17 cellular contexts compared by ENCODE assay signal in the genomic region with DNA sequence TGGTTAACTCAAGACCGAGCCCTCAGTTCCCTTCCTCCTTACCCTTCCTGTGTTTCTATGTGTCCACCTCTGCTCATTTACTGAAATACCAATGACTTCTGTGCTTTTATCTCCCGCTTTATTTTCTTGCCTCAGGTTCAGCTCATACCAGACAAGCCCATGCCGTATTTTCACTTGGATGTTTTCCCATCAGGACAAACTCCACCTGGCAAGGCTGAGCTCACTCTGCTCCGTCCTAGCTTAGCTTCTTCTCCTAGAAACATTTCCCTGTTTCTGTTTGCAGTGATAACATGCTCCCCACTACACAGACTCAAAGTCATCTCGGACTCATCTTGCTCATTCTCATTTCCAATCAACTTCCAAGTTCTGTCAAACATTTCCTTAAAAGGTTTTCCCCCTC. TPM values are rescaled to one million over a fixed set of nuclear protein-coding genes. Genes with fewer than 3 reads are reported as not detected.
DNase-seq lines count a peak whose midpoint lies in the region; ATAC-seq, FAIRE-seq and TF ChIP-seq lines count a peak whose summit lies in the region.
"Had no signal": no experiment of that assay in that cellular context is flagged by ENCODE, and none has a peak within 500 bp of the region (broad histone marks: within the 10 kb centered on the region; RNA-seq: fewer than 3 reads in every experiment).

No MANE protein-coding gene starts in this region.

- DNase-seq in HepG2 (ENCODE audit: low spot score), result no peak
- no peak for DNase-seq in left lobe of liver (ENCODE audit: low spot score)
- no peak for DNase-seq in neural progenitor cell (ENCODE audit: low spot score)
- DNase-seq in heart right ventricle, result no peak
- DNase-seq in NCI-H1105 treated with DMSO at 0.1 percent for 48 hours (lab: John Stamatoyannopoulos, UW), result no peak
- DNase-seq in stimulated activated CD4-positive, alpha-beta T cell treated with anti-CD3 and anti-CD28 coated beads, Interleukin-2, amount 100 ng/mL, for 48 hours, result no peak
- DNase-seq: 8988T; AML-193; Caco-2; CD8-positive, alpha-beta memory T cell; DND-41; GF-D8; H7 had no signal

- H4K20me1 ChIP-seq in HepG2 (ENCODE audit: insufficient read depth, low read length) (no peaks in the 10 kb centered on the region), neural progenitor cell (ENCODE audit: low read depth) (no peaks in the 10 kb centered on the region)
- H4K20me1 ChIP-seq: BLaER1 had no signal

- POLR2A ChIA-PET in HepG2 (lab: Yijun Ruan, JAX), result no interaction called here

- TF ChIP-seq CTCF in liver (IDR thresholded peaks at IDR 0.05; ENCODE audit: low read depth, low read length, missing input control) (no peak), HepG2 (CRISPR knock-in tag; IDR thresholded peaks at IDR 0.05) (no peak), neural progenitor cell (IDR thresholded peaks at IDR 0.05) (no peak), heart right ventricle (IDR thresholded peaks at IDR 0.05) (no peak)

- no peak overlapping the region for H3K4me3 Mint-ChIP-seq in neural progenitor cell
- H3K4me3 Mint-ChIP-seq: CD8-positive, alpha-beta memory T cell; IgD-negative memory B cell had no signal

- H3K27ac Mint-ChIP-seq in neural progenitor cell, result no peak overlapping the region
- H3K27ac Mint-ChIP-seq: CD8-positive, alpha-beta memory T cell; IgD-negative memory B cell had no signal

- H3K9me3 ChIP-seq in liver (ENCODE audit: control insufficient read depth in 4 of 4, low read length in 3 of 4) (no peaks in the 10 kb centered on the region), HepG2 (ENCODE audit: low read length) (no peaks in the 10 kb centered on the region), neural progenitor cell (ENCODE audit: low read depth) (no peaks in the 10 kb centered on the region), heart right ventricle (no peaks in the 10 kb centered on the region)
- H3K9me3 ChIP-seq: BLaER1, Caco-2 had no signal

- no peaks in the 10 kb centered on the region for H3K27me3 Mint-ChIP-seq in neural progenitor cell (ENCODE audit: insufficient read depth, low read depth)

- H3K4me1 ChIP-seq in liver (ENCODE audit: control insufficient read depth in 4 of 4, insufficient read depth in 4 of 4, low read length in 3 of 4) (peaks cover 0 to 5% (median 2%) of the 10 kb centered on the region in 4 donors), HepG2 (ENCODE audit: insufficient read depth, low read length) (no peaks in the 10 kb centered on the region), neural progenitor cell (peaks cover 4% of the 10 kb centered on the region), heart right ventricle (no peaks in the 10 kb centered on the region)
- H3K4me1 ChIP-seq: BLaER1, Caco-2 had no signal

- CTCF ChIA-PET in HepG2 (lab: Yijun Ruan, JAX; ENCODE audit: low intra/inter-chr PET ratio, low total read pairs), result no interaction called here

- H3K4me3 ChIP-seq in liver (ENCODE audit: low read depth in 1 of 3, low read length in 3 of 3) (no peak overlapping the region), HepG2 (replicated peaks in 1 of 3; ENCODE audit: insufficient read depth in 1 of 3, low read depth in 2 of 3, low read length in 3 of 3) (no peak overlapping the region), neural progenitor cell (no peak overlapping the region), heart right ventricle (no peak overlapping the region)
- H3K4me3 ChIP-seq: BLaER1 had no signal

- ATAC-seq in HepG2, result no peak
- peak; percentile 97 for ATAC-seq in left lobe of liver
- no peak for ATAC-seq in heart right ventricle

- in situ Hi-C loops in HepG2 (cut with HindIII; ENCODE audit: extremely low pct_ligation_motif_present, low pct_unique_long_range_greater_than_20kb), result no loop called here

- no peak overlapping the region for H3K9ac ChIP-seq in liver (ENCODE audit: low read depth in 1 of 2, low read length in 2 of 2)
- no peak overlapping the region for H3K9ac ChIP-seq in HepG2 (ENCODE audit: insufficient read depth, low read depth, low read length)
- no peak overlapping the region for H3K9ac ChIP-seq in neural progenitor cell
- H3K9ac ChIP-seq: BLaER1 had no signal

- H3K4me1 Mint-ChIP-seq in neural progenitor cell, result no peaks in the 10 kb centered on the region
- H3K4me1 Mint-ChIP-seq: CD8-positive, alpha-beta memory T cell; IgD-negative memory B cell had no signal

- H3K27ac ChIP-seq in liver (ENCODE audit: low read depth in 1 of 2, low read length in 2 of 2), result no peak overlapping the region
- no peak overlapping the region for H3K27ac ChIP-seq in HepG2 (ENCODE audit: extremely low read length, insufficient read depth, low read length)
- no peak overlapping the region for H3K27ac ChIP-seq in neural progenitor cell
- H3K27ac ChIP-seq in heart right ventricle, result no peak overlapping the region
- H3K27ac ChIP-seq: BLaER1 had no signal

- no peak for TF ChIP-seq POLR2A in HepG2 (IDR thresholded peaks at IDR 0.05; ENCODE audit: insufficient read depth in 1 of 2, low read depth in 2 of 2, low read length in 2 of 2)

- H2AFZ ChIP-seq in HepG2 (ENCODE audit: low read length) (no peak overlapping the region), neural progenitor cell (replicated peaks) (peak overlapping the region; percentile 47)

- no peak for FAIRE-seq in HepG2 (lab: Jason Lieb, UNC)
- FAIRE-seq: GM19239 had no signal

- no peaks in the 10 kb centered on the region for H3K9me3 Mint-ChIP-seq in neural progenitor cell
- H3K9me3 Mint-ChIP-seq: CD8-positive, alpha-beta memory T cell had no signal

- H3K36me3 ChIP-seq in liver (ENCODE audit: control insufficient read depth in 4 of 4, insufficient read depth in 3 of 4, low read depth in 1 of 4, low read length in 3 of 4), result no peaks in the 10 kb centered on the region
- no peaks in the 10 kb centered on the region for H3K36me3 ChIP-seq in HepG2 (replicated peaks in 1 of 2; ENCODE audit: control insufficient read depth in 1 of 2, insufficient read depth in 2 of 2, low read length in 2 of 2)
- H3K36me3 ChIP-seq in neural progenitor cell, result no peaks in the 10 kb centered on the region
- H3K36me3 ChIP-seq in heart right ventricle, result no peaks in the 10 kb centered on the region
- H3K36me3 ChIP-seq: BLaER1 had no signal

- H3K4me2 ChIP-seq in HepG2 (ENCODE audit: low read depth, low read length), result no peak overlapping the region
- H3K4me2 ChIP-seq in neural progenitor cell, result no peak overlapping the region
- H3K4me2 ChIP-seq: BLaER1 had no signal

- TF ChIP-seq EP300 in HepG2 (IDR thresholded peaks at IDR 0.05; ENCODE audit: low read depth in 2 of 2, low read length in 2 of 2) (no peak), HepG2 (CRISPR knock-in tag; IDR thresholded peaks at IDR 0.05; ENCODE audit: borderline replicate concordance) (no peak)

- no peaks in the 10 kb centered on the region for H3K36me3 Mint-ChIP-seq in neural progenitor cell
- H3K36me3 Mint-ChIP-seq: CD8-positive, alpha-beta memory T cell; IgD-negative memory B cell had no signal

- H3K79me2 ChIP-seq in HepG2 (ENCODE audit: insufficient read depth, low read length) (no peaks in the 10 kb centered on the region), neural progenitor cell (ENCODE audit: low read depth) (no peaks in the 10 kb centered on the region)

- intact Hi-C loops in HepG2 (cut with micrococcal nuclease; ENCODE audit: unreplicated experiment), result no loop called here
- intact Hi-C loops in heart right ventricle (cut with DNase I), result no loop called here

- no TSS peak for BruUV-seq in HepG2 (replicated peaks; lab: Mats Ljungman, UMichigan)

- WGBS in liver, result 36% methylated on average over 5 of the region's 5 CpGs
- WGBS in HepG2 (ENCODE audit: low lambda C conversion rate), result 95% methylated on average over 5 of the region's 5 CpGs
- WGBS in heart right ventricle, 2 donors, result 61 to 63% methylated on average over 5 of the region's 5 CpGs

- peaks cover 5% of the 10 kb centered on the region for H3F3A ChIP-seq in neural progenitor cell (ENCODE audit: low read depth)

- H3K27me3 ChIP-seq in liver (ENCODE audit: control insufficient read depth in 4 of 4, insufficient read depth in 4 of 4, low read length in 3 of 4), result no peaks in the 10 kb centered on the region
- H3K27me3 ChIP-seq in HepG2 (ENCODE audit: control insufficient read depth in 1 of 2, insufficient read depth in 2 of 2, low read length in 2 of 2), result no peaks in the 10 kb centered on the region
- H3K27me3 ChIP-seq in neural progenitor cell, result no peaks in the 10 kb centered on the region
- H3K27me3 ChIP-seq in heart right ventricle, result peaks cover 0 to 9% (median 0%) of the 10 kb centered on the region in 7 donors
- H3K27me3 ChIP-seq: BLaER1 had no signal

- TF ChIP-seq RAD21 in liver (IDR thresholded peaks at IDR 0.05) (no peak), HepG2 (CRISPR knock-in tag; IDR thresholded peaks at IDR 0.05) (no peak)

TF ChIP-seq in liver, 16 proteins besides CTCF, POLR2A, EP300 and RAD21 (continues in another document):
- no peak for TF ChIP-seq YY1 (IDR thresholded peaks at IDR 0.05)

RNA-seq across cellular contexts. Expression of a gene that starts 56.9 kb away (rescaled TPM):
- 10 to 100 TPM in 1 of 2 donors, 1 to 10 TPM in 1; 9.2 to 15.4 TPM for total RNA-seq in liver
- polyA plus RNA-seq in liver, result 10 to 100 TPM in 1 of 2 donors, 1 to 10 TPM in 1; 9.8 to 17.0 TPM
- total RNA-seq in HepG2 (2016; rRNA removed; fragmentation: Illumina TruSeq; extraction: Trizol), result 122 and 149 TPM in 2 replicates
- 42.1 and 44.6 TPM in 2 replicates for total RNA-seq in HepG2 (2016; cell fraction: cytosol; rRNA removed; fragmentation: Illumina TruSeq; extraction: Trizol; ENCODE audit: low read depth)
- 124 and 156 TPM in 2 replicates for total RNA-seq in HepG2 (2016; cell fraction: insoluble cytoplasmic fraction; rRNA removed; fragmentation: Illumina TruSeq; extraction: Trizol)
- total RNA-seq in HepG2 (2016; cell fraction: membrane; rRNA removed; fragmentation: Illumina TruSeq; extraction: Trizol), result 45.1 and 48.3 TPM in 2 replicates
- 201 and 207 TPM in 2 replicates for total RNA-seq in HepG2 (2016; cell fraction: nucleus; rRNA removed; fragmentation: Illumina TruSeq; extraction: Trizol)
- polyA plus RNA-seq in HepG2 (2011; rRNA removed), result 64.3 and 91.4 TPM in 2 replicates
- polyA plus RNA-seq in HepG2 (2011; cell fraction: cytosol; rRNA removed), result 49.3 and 58.3 TPM in 2 replicates
- polyA plus RNA-seq in HepG2 (2011; cell fraction: nucleus; rRNA removed), result 74.6 and 81.3 TPM in 2 replicates
- 59.9 and 60.7 TPM in 2 replicates for polyA plus RNA-seq in HepG2 (2012)
- polyA plus RNA-seq in HepG2 (2016; cell fraction: cytosol; fragmentation: Illumina TruSeq; extraction: Trizol; ENCODE audit: low read depth), result 17.1 and 18.2 TPM in 2 replicates
- polyA plus RNA-seq in HepG2 (2016; cell fraction: insoluble cytoplasmic fraction; fragmentation: Illumina TruSeq; extraction: Trizol; ENCODE audit: low read depth), result 133 and 147 TPM in 2 replicates
- 20.5 and 22.2 TPM in 2 replicates for polyA plus RNA-seq in HepG2 (2016; cell fraction: membrane; fragmentation: Illumina TruSeq; extraction: Trizol; ENCODE audit: low read depth)
- 93.1 and 104 TPM in 2 replicates for polyA plus RNA-seq in HepG2 (2016; cell fraction: nucleus; fragmentation: Illumina TruSeq; extraction: Trizol; ENCODE audit: insufficient read depth, low read depth)
- polyA minus RNA-seq in HepG2 (2011; rRNA and poly(A)+ RNA removed; ENCODE audit: low replicate concordance), result 9.7 and 101 TPM in 2 replicates
- 39.5 and 52.5 TPM in 2 replicates for polyA minus RNA-seq in HepG2 (2011; cell fraction: cytosol; rRNA and poly(A)+ RNA removed)
- 333 and 340 TPM in 2 replicates for polyA minus RNA-seq in HepG2 (2011; cell fraction: nucleus; rRNA and poly(A)+ RNA removed)
- total RNA-seq in left lobe of liver, result 22.2 TPM
- total RNA-seq in neural progenitor cell (ENCODE audit: low replicate concordance), result 24.1 and 24.6 TPM in 2 replicates
- total RNA-seq in heart right ventricle, result 10 to 100 TPM; 12.8 to 23.1 (median 17.9) TPM
- polyA plus RNA-seq in heart right ventricle, result 10 to 100 TPM in 1 of 2 donors, 1 to 10 TPM in 1; 9.7 to 21.5 TPM
